7 cellular contexts compared by ENCODE assay signal in the genomic region with DNA sequence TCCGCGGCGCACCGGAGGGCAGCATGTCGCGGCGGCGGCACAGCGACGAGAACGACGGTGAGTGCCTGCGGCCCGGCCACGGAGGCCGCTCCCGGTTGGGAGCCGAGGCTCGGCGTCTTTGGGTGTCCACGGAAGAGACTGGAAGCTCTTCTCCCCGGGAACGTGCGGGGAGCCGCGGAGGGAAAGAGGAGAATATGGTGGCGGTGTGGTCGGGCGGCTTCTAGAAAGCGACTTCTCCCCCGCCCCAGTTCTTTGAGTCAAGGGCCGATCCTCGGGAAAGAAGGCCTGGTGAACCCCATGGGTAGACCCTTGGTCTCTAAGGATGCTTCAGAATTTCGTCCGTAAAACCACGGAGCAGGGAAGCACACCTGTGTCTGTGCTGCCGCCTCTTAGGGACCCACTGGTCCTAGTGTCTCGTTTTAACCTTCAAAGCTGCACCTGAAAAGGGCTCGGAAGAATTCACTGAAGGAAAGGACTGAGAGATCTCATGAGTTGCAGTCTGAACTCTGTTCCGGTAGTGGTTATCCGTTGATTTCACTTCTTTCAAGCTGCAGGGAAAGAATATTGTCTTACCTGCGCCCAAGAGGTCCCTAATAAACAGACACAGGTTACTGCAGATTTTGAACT. TPM values are rescaled to one million over a fixed set of nuclear protein-coding genes. Genes with fewer than 3 reads are reported as not detected.
DNase-seq lines count a peak whose midpoint lies in the region; ATAC-seq and TF ChIP-seq lines count a peak whose summit lies in the region.

No MANE protein-coding gene starts in this region.

- ATAC-seq in GM18870 (IDR thresholded peaks at IDR 0.05; ENCODE audit: unreplicated experiment): peak; percentile 14

- DNase-seq in ascending aorta (ENCODE audit: low spot score in 2 of 2) (no peak), islet precursor cell (peak; percentile 54), cortex of kidney (lab: John Stamatoyannopoulos, UW) (no peak)
- DNase-seq in stimulated activated CD4-positive, alpha-beta T cell treated with anti-CD3 and anti-CD28 coated beads, Interleukin-12 subunit alpha, Interleukin-12 subunit beta, amount 100 ng/mL, for 4 hours: no peak

- H3K9me3 ChIP-seq in HUES64 (ENCODE audit: insufficient read depth, low read depth, low read length): no peaks in the 10 kb centered on the region
- H3K9me3 ChIP-seq in ascending aorta: no peaks in the 10 kb centered on the region
- no peaks in the 10 kb centered on the region for H3K9me3 ChIP-seq in stomach smooth muscle (ENCODE audit: control insufficient read depth in 2 of 2, low read length in 2 of 2)

- H3K9ac ChIP-seq in HUES64 (ENCODE audit: low read depth, low read length) (peak overlapping the region; percentile 85), stomach smooth muscle (ENCODE audit: low read length in 2 of 2) (peak overlapping the region; percentile 96 to 100)

- peak overlapping the region; percentile 73 for H3K4me3 ChIP-seq in HUES64 (ENCODE audit: low read length)
- H3K4me3 ChIP-seq in ascending aorta: peak overlapping the region; percentile 81 to 89
- H3K4me3 ChIP-seq in stomach smooth muscle (ENCODE audit: low read length in 2 of 2): peak overlapping the region; percentile 89 to 97

- H3K36me3 ChIP-seq in HUES64 (ENCODE audit: insufficient read depth, low read length) (no peaks in the 10 kb centered on the region; the same call in 1 of the 2 replicates), ascending aorta (no peaks in the 10 kb centered on the region), stomach smooth muscle (ENCODE audit: control insufficient read depth in 2 of 2, insufficient read depth in 2 of 2, low read length in 2 of 2) (no peaks in the 10 kb centered on the region)

- H3K4me1 ChIP-seq in HUES64 (ENCODE audit: insufficient read depth, low read length) (peaks cover 25% of the 10 kb centered on the region), ascending aorta (peaks cover 10 to 25% of the 10 kb centered on the region in 2 donors), stomach smooth muscle (ENCODE audit: control insufficient read depth, insufficient read depth, low read length) (peaks cover 30% of the 10 kb centered on the region)

- H3K27me3 ChIP-seq in HUES64 (ENCODE audit: insufficient read depth, low read length) (no peaks in the 10 kb centered on the region), ascending aorta (no peaks in the 10 kb centered on the region), stomach smooth muscle (ENCODE audit: control insufficient read depth in 1 of 2, insufficient read depth in 2 of 2, low read length in 2 of 2) (no peaks in the 10 kb centered on the region)

- WGBS in HUES64: under 1% methylated on average over 42 of the region's 42 CpGs

- intact Hi-C loops in ascending aorta (cut with DNase I): loop anchor here (1.0 to 5.0 kb wide), 5 partner anchors 63 to 423 kb away; partner anchors contain the start of genes NANS, TDRD7, TMOD1 and XPA

- TF ChIP-seq CTCF in ascending aorta (IDR thresholded peaks at IDR 0.05): no peak

- H3K27ac ChIP-seq in HUES64 (ENCODE audit: low read depth, low read length): peak overlapping the region; percentile 95
- H3K27ac ChIP-seq in ascending aorta: peak overlapping the region; percentile 97 to 98
- H3K27ac ChIP-seq in stomach smooth muscle (ENCODE audit: low read length): peak overlapping the region; percentile 100

RNA-seq across cellular contexts. Expression of gene NCBP1, which starts 0.4 kb away (rescaled TPM):
- polyA plus RNA-seq in HUES64 (2013, experiment 1 of 2): 38.6 TPM
- polyA plus RNA-seq in HUES64 (2013, experiment 2 of 2): 37.0 TPM
- total RNA-seq in ascending aorta: 5.1 TPM

RNA-seq across cellular contexts. Expression of gene TSTD2, which starts 0.8 kb away (rescaled TPM):
- polyA plus RNA-seq in HUES64 (2013, experiment 1 of 2): 15.0 TPM
- 15.0 TPM for polyA plus RNA-seq in HUES64 (2013, experiment 2 of 2)
- 1.4 TPM for total RNA-seq in ascending aorta
